Comparison of ENCODE assay signal across 7 cellular contexts in genomic region chr22:11020513-11020912, GRCh38.
DNase-seq lines count a peak whose midpoint lies in the region; ATAC-seq, FAIRE-seq and TF ChIP-seq lines count a peak whose summit lies in the region.
"Not testable (repeated sequence)": the region's sequence is repeated elsewhere in the genome, so short reads cannot be mapped to it uniquely, and the experiment has no call there.

No MANE protein-coding gene starts in this region.

- H3K27me3 ChIP-seq in DND-41 (ENCODE audit: insufficient read depth, low read length, poor library complexity); RWPE2 (ENCODE audit: insufficient read depth, poor library complexity, severe bottlenecking); heart left ventricle; HepG2 (ENCODE audit: control insufficient read depth in 1 of 2, insufficient read depth in 2 of 2, low read length in 2 of 2); pancreas: not testable (repeated sequence)

- not testable (repeated sequence) for H3K9me3 ChIP-seq in DND-41 (ENCODE audit: insufficient read depth, low read length, severe bottlenecking); RWPE2 (ENCODE audit: severe bottlenecking); heart left ventricle; pancreas
- peaks cover 26% of the 10 kb centered on the region for H3K9me3 ChIP-seq in HepG2 (ENCODE audit: low read length)

- not testable (repeated sequence) for H3K4me3 Mint-ChIP-seq in activated naive CD8-positive, alpha-beta T cell treated with anti-CD3 and anti-CD28 coated beads, Interleukin-2, amount 50 U/mL, for 24 hours

- not testable (repeated sequence) for H3K4me3 ChIP-seq in DND-41 (ENCODE audit: low read depth in 1 of 2, low read length in 2 of 2); RWPE2 (ENCODE audit: severe bottlenecking); heart left ventricle; HepG2 (replicated peaks in 1 of 3; ENCODE audit: insufficient read depth in 1 of 3, low read depth in 2 of 3, low read length in 3 of 3); pancreas

- WGBS in heart left ventricle, 4 donors, result 47 to 57% (median 52%) methylated on average over 7 of the region's 8 CpGs
- 27% methylated on average over 5 of the region's 8 CpGs for WGBS in HepG2 (ENCODE audit: low lambda C conversion rate)
- 36 to 41% methylated on average over 7 of the region's 8 CpGs for WGBS in pancreas, 2 donors

- not testable (repeated sequence) for H3K4me2 ChIP-seq in DND-41 (ENCODE audit: insufficient read depth, low read length); HepG2 (ENCODE audit: low read depth, low read length)

- intact Hi-C loops in heart left ventricle (cut with DNase I); HepG2 (cut with micrococcal nuclease; ENCODE audit: unreplicated experiment); pancreas (cut with DNase I): not testable (repeated sequence)

- H3K9ac ChIP-seq in DND-41 (ENCODE audit: low read depth, low read length); HepG2 (ENCODE audit: insufficient read depth, low read depth, low read length): not testable (repeated sequence)

- H3K36me3 Mint-ChIP-seq in activated naive CD8-positive, alpha-beta T cell treated with anti-CD3 and anti-CD28 coated beads, Interleukin-2, amount 50 U/mL, for 24 hours (ENCODE audit: low read depth), result not testable (repeated sequence)

- not testable (repeated sequence) for TF ChIP-seq POLR2A in heart left ventricle (IDR thresholded peaks at IDR 0.05); HepG2 (IDR thresholded peaks at IDR 0.05; ENCODE audit: insufficient read depth in 1 of 2, low read depth in 2 of 2, low read length in 2 of 2)

- H3K4me1 Mint-ChIP-seq in activated naive CD8-positive, alpha-beta T cell treated with anti-CD3 and anti-CD28 coated beads, Interleukin-2, amount 50 U/mL, for 24 hours, result not testable (repeated sequence)

- ATAC-seq in DND-41 (ENCODE audit: insufficient read depth, low read depth) (peak; percentile 27; the same call in 2 of the 3 replicates), RWPE2 (ENCODE audit: low read depth) (peak; percentile 77), heart left ventricle (peak in 3 of 4 donors; percentile 10 to 16 (median 14)), HepG2 (peak; percentile 44), pancreas (peak in 3 of 4 donors; percentile 15 to 32 (median 21))
- peak; percentile 13 for ATAC-seq in activated naive CD8-positive, alpha-beta T cell treated with anti-CD3 and anti-CD28 coated beads, Interleukin-2, amount 50 U/mL, for 24 hours
- peak; percentile 5 for ATAC-seq in stimulated activated naive CD8-positive, alpha-beta T cell treated with anti-CD3 and anti-CD28 coated beads, Interleukin-15, Interleukin-2, amounts not matched to agents 100 U/mL and 50 U/mL, for 24 hours

- H3K27ac ChIP-seq in DND-41 (ENCODE audit: low read length); RWPE2 (ENCODE audit: poor library complexity, severe bottlenecking); heart left ventricle; HepG2 (ENCODE audit: extremely low read length, insufficient read depth, low read length); pancreas: not testable (repeated sequence)

- TF ChIP-seq RAD21 in HepG2 (CRISPR knock-in tag; IDR thresholded peaks at IDR 0.05), result not testable (repeated sequence)

- CTCF ChIA-PET in HepG2 (lab: Yijun Ruan, JAX; ENCODE audit: low intra/inter-chr PET ratio, low total read pairs), result not testable (repeated sequence)

- H4K20me1 ChIP-seq in DND-41 (ENCODE audit: insufficient read depth, low read length); HepG2 (ENCODE audit: insufficient read depth, low read length): not testable (repeated sequence)

- not testable (repeated sequence) for FAIRE-seq in HepG2 (lab: Jason Lieb, UNC); pancreas (lab: Jason Lieb, UNC)

- H3K27me3 Mint-ChIP-seq in activated naive CD8-positive, alpha-beta T cell treated with anti-CD3 and anti-CD28 coated beads, Interleukin-2, amount 50 U/mL, for 24 hours, result not testable (repeated sequence)

- POLR2A ChIA-PET in HepG2 (lab: Yijun Ruan, JAX), result not testable (repeated sequence)

- H3K36me3 ChIP-seq in DND-41 (ENCODE audit: insufficient read depth, low read length); RWPE2 (ENCODE audit: low read depth); heart left ventricle; HepG2 (replicated peaks in 1 of 2; ENCODE audit: control insufficient read depth in 1 of 2, insufficient read depth in 2 of 2, low read length in 2 of 2); pancreas: not testable (repeated sequence)

- H3K9me3 Mint-ChIP-seq in activated naive CD8-positive, alpha-beta T cell treated with anti-CD3 and anti-CD28 coated beads, Interleukin-2, amount 50 U/mL, for 24 hours, result not testable (repeated sequence)

- not testable (repeated sequence) for DNase-seq in DND-41; RWPE2 (ENCODE audit: low spot score); activated naive CD8-positive, alpha-beta T cell treated with anti-CD3 and anti-CD28 coated beads, Interleukin-2, amount 50 U/mL, for 24 hours; heart left ventricle; HepG2 (ENCODE audit: low spot score); pancreas; stimulated activated naive CD8-positive, alpha-beta T cell treated with anti-CD3 and anti-CD28 coated beads, Interleukin-15, Interleukin-2, amounts not matched to agents 100 U/mL and 50 U/mL, for 24 hours

- not testable (repeated sequence) for H2AFZ ChIP-seq in DND-41 (ENCODE audit: low read depth, low read length); HepG2 (ENCODE audit: low read length)

- TF ChIP-seq EP300 in HepG2 (IDR thresholded peaks at IDR 0.05; ENCODE audit: low read depth in 2 of 2, low read length in 2 of 2); HepG2 (CRISPR knock-in tag; IDR thresholded peaks at IDR 0.05; ENCODE audit: borderline replicate concordance): not testable (repeated sequence)

- H3K79me2 ChIP-seq in DND-41 (ENCODE audit: insufficient read depth, low read length); HepG2 (ENCODE audit: insufficient read depth, low read length): not testable (repeated sequence)

- not testable (repeated sequence) for H3K27ac Mint-ChIP-seq in activated naive CD8-positive, alpha-beta T cell treated with anti-CD3 and anti-CD28 coated beads, Interleukin-2, amount 50 U/mL, for 24 hours

- TF ChIP-seq CTCF in DND-41 (IDR thresholded peaks at IDR 0.05; ENCODE audit: borderline replicate concordance, extremely low read depth, low read length, poor library complexity, severe bottlenecking); RWPE2 (IDR thresholded peaks at IDR 0.05; ENCODE audit: poor library complexity, severe bottlenecking); heart left ventricle (IDR thresholded peaks at IDR 0.05); HepG2 (CRISPR knock-in tag; IDR thresholded peaks at IDR 0.05); pancreas (IDR thresholded peaks at IDR 0.05): not testable (repeated sequence)

- BruUV-seq in HepG2 (replicated peaks; lab: Mats Ljungman, UMichigan), result not testable (repeated sequence)

- in situ Hi-C loops in HepG2 (cut with HindIII; ENCODE audit: extremely low pct_ligation_motif_present, low pct_unique_long_range_greater_than_20kb), result not testable (repeated sequence)

- H3K4me1 ChIP-seq in DND-41 (ENCODE audit: insufficient read depth, low read length); RWPE2 (ENCODE audit: insufficient read depth, poor library complexity, severe bottlenecking); heart left ventricle; HepG2 (ENCODE audit: insufficient read depth, low read length); pancreas: not testable (repeated sequence)

Comparison
In these comparisons a context has a peak if more than half of its experiments do, and no peak if none do; other contexts are left out.
1. ATAC-seq: peak in every context shown above with its lines; median percentile 77 in RWPE2; 44 in HepG2; 27 in DND-41; 21 in pancreas; 14 in heart left ventricle; 13 in activated naive CD8-positive, alpha-beta T cell treated with anti-CD3 and anti-CD28 coated beads, Interleukin-2, amount 50 U/mL, for 24 hours; 5 in stimulated activated naive CD8-positive, alpha-beta T cell treated with anti-CD3 and anti-CD28 coated beads, Interleukin-15, Interleukin-2, amounts not matched to agents 100 U/mL and 50 U/mL, for 24 hours.